38 cellular contexts compared by ENCODE assay signal in genomic region chr9:19830796-19831195, GRCh38. TPM values are rescaled to one million over a fixed set of nuclear protein-coding genes. Genes with fewer than 3 reads are reported as not detected.
"Had no signal": no experiment of that assay in that cellular context is flagged by ENCODE, and none has a peak within 500 bp of the region (broad histone marks: within the 10 kb centered on the region; RNA-seq: fewer than 3 reads in every experiment).

No MANE protein-coding gene starts in this region.

- DNase-seq: activated CD4-positive, alpha-beta memory T cell treated with anti-CD3 and anti-CD28 coated beads for 36 hours; activated CD4-positive, alpha-beta T cell treated with anti-CD3 and anti-CD28 coated beads for 1 hour; activated CD4-positive, alpha-beta T cell treated with anti-CD3 and anti-CD28 coated beads for 36 hours; activated CD4-positive, alpha-beta T cell treated with anti-CD3 and anti-CD28 coated beads for 48 hours; activated CD4-positive, alpha-beta T cell treated with anti-CD3 and anti-CD28 coated beads, Interleukin-2, amount 10 ng/mL, durations not matched to agents 7 days and 5 days; activated CD4-positive, alpha-beta T cell treated with anti-CD3 and anti-CD28 coated beads, Interleukin-2, amount 50 U/mL, for 4 hours; activated CD4-positive, CD25-positive, alpha-beta regulatory T cell; activated CD8-positive, alpha-beta memory T cell treated with anti-CD3 and anti-CD28 coated beads, Interleukin-2, amount 50 U/mL, for 4 hours; activated CD8-positive, alpha-beta T cell treated with anti-CD3 and anti-CD28 coated beads for 36 hours; activated effector memory CD4-positive, alpha-beta T cell treated with anti-CD3 and anti-CD28 coated beads, Interleukin-2, amount 50 U/mL, for 16 hours; activated gamma-delta T cell treated with Interleukin-2 at 50 U/mL for 16 hours; activated naive CD4-positive, alpha-beta T cell; activated naive CD4-positive, alpha-beta T cell treated with anti-CD3 and anti-CD28 coated beads for 36 hours; activated naive CD4-positive, alpha-beta T cell treated with anti-CD3 and anti-CD28 coated beads, Interleukin-2, amount 50 U/mL, for 16 hours; activated naive CD8-positive, alpha-beta T cell treated with anti-CD3 and anti-CD28 coated beads for 36 hours; activated T-cell treated with anti-CD3 and anti-CD28 coated beads for 4 hours; activated T-cell treated with anti-CD3 and anti-CD28 coated beads, Interleukin-2, amount 50 U/mL, for 1 hour; activated T-cell treated with anti-CD3 and anti-CD28 coated beads, Interleukin-2, amount 50 U/mL, for 4 hours; activated T-cell treated with anti-CD3 and anti-CD28 coated beads, Interleukin-2, amount 50 U/mL, for 72 hours; adrenal gland; amniotic stem cell; aorta; body of pancreas; brain microvascular endothelial cell; central memory CD4-positive, alpha-beta T cell; T-helper 1 cell; T-helper 2 cell; T-helper 9 cell; WERI-Rb-1 had no signal

- H3K27me3 ChIP-seq: adrenal gland, body of pancreas, brain microvascular endothelial cell, breast epithelium had no signal

- H3K27ac ChIP-seq: adrenal gland, body of pancreas, brain microvascular endothelial cell, breast epithelium, WERI-Rb-1 had no signal

- H3K36me3 ChIP-seq: adrenal gland, brain microvascular endothelial cell, breast epithelium, WERI-Rb-1 had no signal

- H3K4me1 ChIP-seq: adrenal gland, body of pancreas, breast epithelium had no signal

- H3K9me3 ChIP-seq: adrenal gland had no signal

- ATAC-seq: activated CD4-positive, alpha-beta T cell treated with anti-CD3 and anti-CD28 coated beads for 36 hours; activated CD4-positive, CD25-positive, alpha-beta regulatory T cell treated with anti-CD3 and anti-CD28 coated beads, Interleukin-2, amount 50 U/mL, for 24 hours; activated CD8-positive, alpha-beta T cell treated with anti-CD3 and anti-CD28 coated beads for 36 hours; activated naive CD4-positive, alpha-beta T cell treated with anti-CD3 and anti-CD28 coated beads, Interleukin-2, amount 50 U/mL, for 72 hours; activated T-cell treated with anti-CD3 and anti-CD28 coated beads, Interleukin-2, amount 50 U/mL, for 4 hours; activated T-cell treated with anti-CD3 and anti-CD28 coated beads, Interleukin-2, amount 50 U/mL, for 72 hours; activated T-helper 17 cell treated with anti-CD3 and anti-CD28 coated beads, Interleukin-2, amount 50 U/mL, for 72 hours; body of pancreas; WTC11 had no signal

- H3K4me3 ChIP-seq: adrenal gland, body of pancreas, breast epithelium had no signal

- FAIRE-seq: astrocyte, TTC549 had no signal

RNA-seq across cellular contexts. Expression of gene SLC24A2, which starts 42.0 kb away (rescaled TPM):
- total RNA-seq: activated CD4-positive, alpha-beta memory T cell treated with anti-CD3 and anti-CD28 coated beads for 36 hours; activated CD4-positive, alpha-beta T cell treated with anti-CD3 and anti-CD28 coated beads for 36 hours; activated CD4-positive, alpha-beta T cell treated with anti-CD3 and anti-CD28 coated beads, Interleukin-2, amount 10 ng/mL, durations not matched to agents 7 days and 5 days; activated CD8-positive, alpha-beta memory T cell treated with anti-CD3 and anti-CD28 coated beads for 36 hours; activated CD8-positive, alpha-beta T cell treated with anti-CD3 and anti-CD28 coated beads for 36 hours; activated naive CD4-positive, alpha-beta T cell treated with anti-CD3 and anti-CD28 coated beads for 36 hours; activated naive CD8-positive, alpha-beta T cell treated with anti-CD3 and anti-CD28 coated beads for 36 hours; activated T-cell treated with anti-CD3 and anti-CD28 coated beads, Interleukin-2, amount 50 U/mL, for 4 hours; activated T-cell treated with anti-CD3 and anti-CD28 coated beads, Interleukin-2, amount 50 U/mL, for 72 hours; activated T-helper 1 cell treated with anti-CD3 and anti-CD28 coated beads, Interleukin-12 subunit alpha, Interleukin-12 subunit beta, Interleukin-2, Interleukin-4 antibody, amounts not matched to agents 30 ng/mL and 10 ng/mL and 1 ng/mL, durations not matched to agents 14 hours and 24 hours and 36 hours; aorta had no signal
- polyA plus RNA-seq: aorta had no signal
